In the genomic region with DNA sequence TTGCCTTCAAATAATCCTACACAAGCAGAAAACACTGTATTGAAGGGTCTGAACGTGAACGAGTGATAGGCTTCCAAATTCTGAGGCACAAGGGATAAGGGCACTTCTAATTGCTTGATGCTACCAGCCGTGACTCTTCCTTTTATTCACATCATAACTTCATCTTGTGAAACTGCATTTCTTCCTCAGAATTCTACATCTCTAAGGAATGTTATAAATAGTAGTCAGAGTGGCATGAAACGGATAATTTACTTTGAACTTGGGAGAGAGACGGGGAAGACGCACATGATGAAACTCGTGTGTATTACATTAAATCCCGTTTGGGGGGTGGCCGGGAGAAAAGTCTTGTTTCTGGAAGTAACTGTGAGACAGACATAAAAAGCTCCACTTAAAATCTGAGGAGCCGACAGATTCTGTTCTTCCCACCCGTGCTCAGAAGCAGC, we compare ENCODE assay signal across 7 cellular contexts. TPM values are rescaled to one million over a fixed set of nuclear protein-coding genes. Genes with fewer than 3 reads are reported as not detected.
DNase-seq lines count a peak whose midpoint lies in the region; ATAC-seq and TF ChIP-seq lines count a peak whose summit lies in the region.

No MANE protein-coding gene starts in this region.

- peaks cover 26% of the 10 kb centered on the region for H3K27me3 ChIP-seq in Loucy (ENCODE audit: insufficient read depth, low read length, poor library complexity, severe bottlenecking)
- H3K27me3 ChIP-seq in breast epithelium, result no peaks in the 10 kb centered on the region
- H3K27me3 ChIP-seq in right lobe of liver, result no peaks in the 10 kb centered on the region

- intact Hi-C loops in breast epithelium (cut with DNase I; ENCODE audit: low total_unique reads) (loop anchor here (10.0 kb wide), 1 partner anchor 454 kb away; no protein-coding TSS in a partner anchor), right lobe of liver (cut with DNase I) (no loop called here)

- H3K4me3 ChIP-seq in GM08714 (ENCODE audit: low read length) (peak overlapping the region; percentile 85), Loucy (ENCODE audit: low read length, poor library complexity, severe bottlenecking) (peak overlapping the region; percentile 71), breast epithelium (peak overlapping the region; percentile 78 to 98 (median 88)), right lobe of liver (peak overlapping the region; percentile 61 to 76 (median 63))

- H3K9me3 Mint-ChIP-seq in type B pancreatic cell, result peaks cover 13% of the 10 kb centered on the region

- H3K36me3 Mint-ChIP-seq in type B pancreatic cell, result peaks cover 37% of the 10 kb centered on the region

- peak overlapping the region; percentile 87 for H3K27ac Mint-ChIP-seq in type B pancreatic cell

- peak overlapping the region; percentile 76 for H3K9ac ChIP-seq in Loucy (ENCODE audit: low read depth, low read length, poor library complexity, severe bottlenecking)

- TF ChIP-seq CTCF in Loucy (conservative IDR thresholded peaks at IDR 0.05; ENCODE audit: low read length) (no peak), breast epithelium (IDR thresholded peaks at IDR 0.05) (no peak), right lobe of liver (IDR thresholded peaks at IDR 0.05) (no peak), type B pancreatic cell (conservative IDR thresholded peaks at IDR 0.05) (no peak)

- H3K9me3 ChIP-seq in Loucy (ENCODE audit: insufficient read depth, low read depth, low read length) (no peaks in the 10 kb centered on the region), breast epithelium (no peaks in the 10 kb centered on the region), right lobe of liver (no peaks in the 10 kb centered on the region)

- H3K27ac ChIP-seq in breast epithelium (peak overlapping the region; percentile 91 to 97), right lobe of liver (peak overlapping the region; percentile 76 to 86 (median 81))

- H3K4me1 ChIP-seq in Loucy (ENCODE audit: insufficient read depth, low read length, poor library complexity, severe bottlenecking), result no peaks in the 10 kb centered on the region
- H3K4me1 ChIP-seq in breast epithelium, result peaks cover 0 to 13% of the 10 kb centered on the region in 2 donors
- peaks cover 0 to 10% (median 5%) of the 10 kb centered on the region in 4 donors for H3K4me1 ChIP-seq in right lobe of liver

- no peaks in the 10 kb centered on the region for H4K20me1 ChIP-seq in Loucy (ENCODE audit: insufficient read depth, low read length, poor library complexity, severe bottlenecking)

- no peaks in the 10 kb centered on the region for H3K27me3 Mint-ChIP-seq in type B pancreatic cell

- DNase-seq in breast epithelium (ENCODE audit: low spot score in 2 of 2) (no peak), right lobe of liver (no peak), type B pancreatic cell (ENCODE audit: extremely low spot score, unreplicated experiment) (no peak), ureter (ENCODE audit: low spot score) (no peak)

- no peaks in the 10 kb centered on the region for H3K36me3 ChIP-seq in Loucy (ENCODE audit: insufficient read depth, low read length)
- no peaks in the 10 kb centered on the region for H3K36me3 ChIP-seq in breast epithelium
- H3K36me3 ChIP-seq in right lobe of liver, result peaks cover 0 to 13% (median 0%) of the 10 kb centered on the region in 4 donors

- H3K4me3 Mint-ChIP-seq in type B pancreatic cell, result peak overlapping the region; percentile 93

- no peaks in the 10 kb centered on the region for H3K9me2 ChIP-seq in Loucy (replicated peaks; ENCODE audit: low read depth, low read length)

- peak overlapping the region; percentile 65 for H3K4me2 ChIP-seq in Loucy (ENCODE audit: low read depth, low read length, poor library complexity, severe bottlenecking)

- 3% methylated on average over 10 of the region's 11 CpGs for WGBS in right lobe of liver (ENCODE audit: insufficient coverage, low coverage, low lambda C conversion rate, missing lambda C conversion rate)

- H3F3A ChIP-seq in Loucy (ENCODE audit: low read depth), result no peaks in the 10 kb centered on the region

- peaks cover 25% of the 10 kb centered on the region for H3K4me1 Mint-ChIP-seq in type B pancreatic cell (ENCODE audit: unreplicated experiment)

- no peak for ATAC-seq in right lobe of liver
- ATAC-seq in GM19452 (IDR thresholded peaks at IDR 0.05; ENCODE audit: unreplicated experiment), result no peak

- H2AFZ ChIP-seq in Loucy (ENCODE audit: low read length), result peak overlapping the region; percentile 82

- peaks cover 14% of the 10 kb centered on the region for H3K79me2 ChIP-seq in Loucy (ENCODE audit: insufficient read depth, low read length)

- TF ChIP-seq POLR2A in breast epithelium (IDR thresholded peaks at IDR 0.05) (no peak), right lobe of liver (IDR thresholded peaks at IDR 0.05) (no peak)

RNA-seq across cellular contexts. Expression of gene HDDC2, which starts 0.8 kb away (rescaled TPM):
- total RNA-seq in breast epithelium, result 10 to 100 TPM; 60.6 to 96.2 (median 88.1) TPM
- 10 to 100 TPM in 3 of 6 experiments, 1 to 10 TPM in 3; 6.8 to 15.6 (median 9.5) TPM for total RNA-seq in right lobe of liver
- 61.8 and 90.0 TPM in 2 replicates for total RNA-seq in type B pancreatic cell (ENCODE audit: low replicate concordance)
- total RNA-seq in ureter, result 83.1 TPM
